ENCODE assay signal across 24 cellular contexts in genomic region chr16:53926209-53926608, GRCh38.
"Had no signal": no experiment of that assay in that cellular context is flagged by ENCODE, and none has a peak within 500 bp of the region (broad histone marks: within the 10 kb centered on the region; RNA-seq: fewer than 3 reads in every experiment).

No MANE protein-coding gene starts in this region.

- H3K27ac ChIP-seq: colonic mucosa, esophagus muscularis mucosa, foreskin keratinocyte, gastroesophageal sphincter, heart left ventricle, left lung, lower lobe of right lung had no signal

- H3K27me3 Mint-ChIP-seq: dendritic cell treated with granulocyte-macrophage colony-stimulating factor and Interleukin-4, amounts not matched to agents 40 ng/mL and 50 ng/mL, for 4 days; effector memory CD8-positive, alpha-beta T cell; naive B cell had no signal

- H3K4me1 ChIP-seq: colonic mucosa, foreskin keratinocyte, lower lobe of right lung had no signal

- FAIRE-seq: endometrium, endothelial cell of umbilical vein, frontal cortex, islet of Langerhans, keratinocyte had no signal

- H3K9me3 ChIP-seq: colonic mucosa, esophagus muscularis mucosa, gastroesophageal sphincter, heart left ventricle, left lung, lower lobe of right lung, mucosa of descending colon had no signal

- H3K4me1 Mint-ChIP-seq: naive B cell had no signal

- H3K27me3 ChIP-seq: colonic mucosa, esophagus muscularis mucosa, foreskin keratinocyte, gastroesophageal sphincter, heart left ventricle, left lung had no signal

- H3K4me3 ChIP-seq: colonic mucosa, esophagus muscularis mucosa, gastroesophageal sphincter, heart left ventricle, left lung, lower lobe of right lung, mucosa of descending colon had no signal

- H3K9me3 Mint-ChIP-seq: dendritic cell treated with granulocyte-macrophage colony-stimulating factor and Interleukin-4, amounts not matched to agents 40 ng/mL and 50 ng/mL, for 4 days; effector memory CD8-positive, alpha-beta T cell; endodermal cell; naive B cell had no signal

- DNase-seq: colonic mucosa; cortex of kidney; effector CD8-positive, alpha-beta T cell; effector memory CD8-positive, alpha-beta T cell; endodermal cell; foreskin keratinocyte; heart left ventricle; hippocampal formation; left cardiac atrium; left lung; left ventricle myocardium superior; lower lobe of right lung; mesenchymal stem cell; mucosa of descending colon; naive B cell had no signal

- H3K27ac Mint-ChIP-seq: dendritic cell treated with granulocyte-macrophage colony-stimulating factor and Interleukin-4, amounts not matched to agents 40 ng/mL and 50 ng/mL, for 4 days; effector memory CD8-positive, alpha-beta T cell; endodermal cell; mesothelial cell of epicardium; naive B cell had no signal

- ATAC-seq: effector memory CD8-positive, alpha-beta T cell; foreskin keratinocyte; gastroesophageal sphincter; heart left ventricle; left cardiac atrium; left lung; left ventricle myocardium superior; lower lobe of right lung; mucosa of descending colon had no signal

- H3K36me3 ChIP-seq: colonic mucosa, esophagus muscularis mucosa, gastroesophageal sphincter, heart left ventricle, left lung, lower lobe of right lung had no signal

- H3K4me3 Mint-ChIP-seq: dendritic cell treated with granulocyte-macrophage colony-stimulating factor and Interleukin-4, amounts not matched to agents 40 ng/mL and 50 ng/mL, for 4 days; effector memory CD8-positive, alpha-beta T cell; endodermal cell; mesothelial cell of epicardium; naive B cell had no signal
